ENCODE assay signal across 15 cellular contexts in the genomic region with DNA sequence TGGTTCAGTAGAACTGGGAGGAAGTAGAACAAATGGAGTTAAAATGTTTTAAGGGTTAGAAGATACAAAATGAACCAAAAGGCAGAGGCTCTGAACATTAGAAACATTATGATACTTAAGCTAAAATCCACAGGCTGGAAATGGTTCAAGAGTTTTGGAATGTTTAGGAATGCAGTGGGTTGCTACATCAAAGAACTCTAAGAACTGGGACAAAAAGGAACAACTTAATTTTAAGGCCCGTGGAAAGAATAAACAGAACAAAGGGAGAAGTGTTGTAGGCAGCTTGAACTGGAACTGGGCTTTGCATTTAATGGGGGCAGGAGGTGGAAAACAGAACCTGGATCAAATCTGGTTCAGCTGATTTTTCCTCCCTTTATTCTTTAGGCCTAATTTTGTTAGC. TPM values are rescaled to one million over a fixed set of nuclear protein-coding genes. Genes with fewer than 3 reads are reported as not detected.
A peak's percentile ranks its signal among the peaks of the same experiment; 100 is the strongest.
DNase-seq lines count a peak whose midpoint lies in the region; ATAC-seq, FAIRE-seq and TF ChIP-seq lines count a peak whose summit lies in the region.
"Had no signal": no experiment of that assay in that cellular context is flagged by ENCODE, and none has a peak within 500 bp of the region (broad histone marks: within the 10 kb centered on the region; RNA-seq: fewer than 3 reads in every experiment).

No MANE protein-coding gene starts in this region.

- H3K9ac ChIP-seq in astrocyte (ENCODE audit: low read length) (no peak overlapping the region), kidney (ENCODE audit: low read length in 2 of 2) (no peak overlapping the region)

- no peaks in the 10 kb centered on the region for H3K27me3 ChIP-seq in astrocyte (ENCODE audit: insufficient read depth, low read length)
- no peaks in the 10 kb centered on the region for H3K27me3 ChIP-seq in hepatocyte
- H3K27me3 ChIP-seq in upper lobe of left lung: no peaks in the 10 kb centered on the region

- no peaks in the 10 kb centered on the region for H3K9me2 ChIP-seq in hepatocyte (replicated peaks; ENCODE audit: insufficient read depth)

- no peak for TF ChIP-seq EP300 in upper lobe of left lung (IDR thresholded peaks at IDR 0.05)

- no peak for DNase-seq in activated T-cell treated with anti-CD3 and anti-CD28 coated beads, Interleukin-2, amount 50 U/mL, for 72 hours
- no peak for DNase-seq in activated T-cell treated with anti-CD3 and anti-CD28 coated beads, Interleukin-2, amount 50 U/mL, for 48 hours
- DNase-seq in astrocyte (ENCODE audit: low read depth) (peak; percentile 57), hepatocyte (ENCODE audit: low spot score) (no peak), upper lobe of left lung (no peak), GM20000 (ENCODE audit: low spot score) (no peak), kidney (no peak)
- DNase-seq: ACHN; central memory CD4-positive, alpha-beta T cell; DMS 273 treated with DMSO at 0.1 percent for 48 hours; hippocampal formation; NCI-H1417 had no signal

- H3K4me3 ChIP-seq in astrocyte (ENCODE audit: insufficient read depth, low read depth, low read length) (no peak overlapping the region), hepatocyte (no peak overlapping the region), upper lobe of left lung (no peak overlapping the region), kidney (ENCODE audit: low read length in 2 of 2) (no peak overlapping the region)

- H3K27ac Mint-ChIP-seq in activated T-cell treated with anti-CD3 and anti-CD28 coated beads, Interleukin-2, amount 50 U/mL, for 72 hours: peak overlapping the region; percentile 92
- no peak overlapping the region for H3K27ac Mint-ChIP-seq in astrocyte (ENCODE audit: unreplicated experiment)

- no peak for ATAC-seq in activated T-cell treated with anti-CD3 and anti-CD28 coated beads, Interleukin-2, amount 50 U/mL, for 72 hours (replicated peaks in 1 of 2)
- ATAC-seq in upper lobe of left lung (ENCODE audit: low FRiP score in 2 of 2) (no peak), HG03280 (IDR thresholded peaks at IDR 0.05; ENCODE audit: unreplicated experiment) (no peak)
- ATAC-seq: activated CD4-positive, CD25-positive, alpha-beta regulatory T cell treated with anti-CD3 and anti-CD28 coated beads, Interleukin-2, amount 50 U/mL, for 24 hours; left lobe of liver had no signal

- peaks cover 9 to 18% of the 10 kb centered on the region in 2 donors for H3K36me3 Mint-ChIP-seq in activated T-cell treated with anti-CD3 and anti-CD28 coated beads, Interleukin-2, amount 50 U/mL, for 72 hours (ENCODE audit: insufficient read depth in 2 of 2)
- peaks cover 19% of the 10 kb centered on the region for H3K36me3 Mint-ChIP-seq in astrocyte (ENCODE audit: low read depth, unreplicated experiment)

- 65% methylated on average over 1 of the region's 1 CpG for WGBS in hepatocyte (ENCODE audit: low lambda C conversion rate, missing lambda C conversion rate)
- WGBS in upper lobe of left lung, 2 donors: 40% methylated on average over 1 of the region's 1 CpG

- peaks cover 37% of the 10 kb centered on the region for H3K4me1 Mint-ChIP-seq in activated T-cell treated with anti-CD3 and anti-CD28 coated beads, Interleukin-2, amount 50 U/mL, for 72 hours (ENCODE audit: low read depth)
- H3K4me1 Mint-ChIP-seq in astrocyte (ENCODE audit: low read depth, unreplicated experiment): peaks cover 34% of the 10 kb centered on the region

- H4K20me1 ChIP-seq in astrocyte (ENCODE audit: insufficient read depth, low read length) (no peaks in the 10 kb centered on the region), hepatocyte (ENCODE audit: insufficient read depth, poor library complexity, severe bottlenecking) (no peaks in the 10 kb centered on the region)

- no peak for FAIRE-seq in astrocyte (lab: Jason Lieb, UNC)
- FAIRE-seq in kidney (lab: Jason Lieb, UNC): no peak

- TF ChIP-seq CTCF in astrocyte (IDR thresholded peaks at IDR 0.05; ENCODE audit: insufficient read depth, low read depth, low read length): no peak
- no peak for TF ChIP-seq CTCF in hepatocyte (IDR thresholded peaks at IDR 0.05; ENCODE audit: poor library complexity)
- no peak for TF ChIP-seq CTCF in upper lobe of left lung (IDR thresholded peaks at IDR 0.05)
- TF ChIP-seq CTCF in GM20000 (IDR thresholded peaks at IDR 0.05; ENCODE audit: extremely low read depth, missing control alignments): no peak
- no peak for TF ChIP-seq CTCF in kidney (IDR thresholded peaks at IDR 0.05; ENCODE audit: borderline replicate concordance, extremely low read depth, insufficient read depth)

- H2AFZ ChIP-seq in astrocyte (ENCODE audit: low read depth, low read length) (no peak overlapping the region), hepatocyte (no peak overlapping the region)

- H3K4me1 ChIP-seq in astrocyte (ENCODE audit: insufficient read depth, low read length) (peaks cover 11% of the 10 kb centered on the region), hepatocyte (ENCODE audit: insufficient read depth) (peaks cover 12% of the 10 kb centered on the region), upper lobe of left lung (peaks cover 7 to 39% (median 28%) of the 10 kb centered on the region in 4 donors), kidney (ENCODE audit: control insufficient read depth in 1 of 2, insufficient read depth in 1 of 2, low read depth in 1 of 2, low read length in 2 of 2) (peaks cover 8 to 12% of the 10 kb centered on the region in 2 donors)

- no peak for TF ChIP-seq POLR2A in upper lobe of left lung (IDR thresholded peaks at IDR 0.05)

- no peaks in the 10 kb centered on the region for H3K9me3 ChIP-seq in astrocyte (ENCODE audit: insufficient read depth, low read depth, low read length)
- H3K9me3 ChIP-seq in hepatocyte (ENCODE audit: low read depth): no peaks in the 10 kb centered on the region
- H3K9me3 ChIP-seq in upper lobe of left lung: no peaks in the 10 kb centered on the region
- no peaks in the 10 kb centered on the region for H3K9me3 ChIP-seq in kidney (ENCODE audit: control insufficient read depth in 1 of 2, low read length in 2 of 2)

- intact Hi-C loops in kidney (cut with DNase I): no loop called here

- H3K27me3 Mint-ChIP-seq in activated T-cell treated with anti-CD3 and anti-CD28 coated beads, Interleukin-2, amount 50 U/mL, for 72 hours (ENCODE audit: low read depth): no peaks in the 10 kb centered on the region
- H3K27me3 Mint-ChIP-seq in astrocyte (ENCODE audit: low read depth, unreplicated experiment): no peaks in the 10 kb centered on the region

- H3K36me3 ChIP-seq in astrocyte (ENCODE audit: insufficient read depth, low read length): peaks cover 31% of the 10 kb centered on the region
- H3K36me3 ChIP-seq in hepatocyte (replicated peaks; ENCODE audit: insufficient read depth, low read depth): no peaks in the 10 kb centered on the region
- H3K36me3 ChIP-seq in upper lobe of left lung: peaks cover 6 to 50% (median 18%) of the 10 kb centered on the region in 4 donors
- peaks cover 15 to 29% of the 10 kb centered on the region in 2 donors for H3K36me3 ChIP-seq in kidney (ENCODE audit: control insufficient read depth in 1 of 2, insufficient read depth in 2 of 2, low read length in 2 of 2)

- H3K4me3 Mint-ChIP-seq in activated T-cell treated with anti-CD3 and anti-CD28 coated beads, Interleukin-2, amount 50 U/mL, for 72 hours: peak overlapping the region in 1 of 2 donors; percentile 81
- no peak overlapping the region for H3K4me3 Mint-ChIP-seq in astrocyte (ENCODE audit: unreplicated experiment)

- H3K79me2 ChIP-seq in astrocyte (ENCODE audit: insufficient read depth, low read length) (peaks cover 9% of the 10 kb centered on the region), hepatocyte (peaks cover 11% of the 10 kb centered on the region)

- H3K4me2 ChIP-seq in astrocyte (ENCODE audit: low read length) (peak overlapping the region; percentile 14), hepatocyte (no peak overlapping the region)

- H3K27ac ChIP-seq in astrocyte (ENCODE audit: low read depth, low read length) (no peak overlapping the region), hepatocyte (peak overlapping the region; percentile 52), upper lobe of left lung (peak overlapping the region; percentile 21 to 54 (median 33)), kidney (ENCODE audit: low read depth in 2 of 2, low read length in 2 of 2) (no peak overlapping the region)

- H3K9me3 Mint-ChIP-seq in activated T-cell treated with anti-CD3 and anti-CD28 coated beads, Interleukin-2, amount 50 U/mL, for 72 hours: no peaks in the 10 kb centered on the region
- H3K9me3 Mint-ChIP-seq in astrocyte (ENCODE audit: unreplicated experiment): no peaks in the 10 kb centered on the region

RNA-seq across cellular contexts. Expression of a gene that starts 3.5 kb away (rescaled TPM):
- total RNA-seq in activated T-cell treated with anti-CD3 and anti-CD28 coated beads, Interleukin-2, amount 50 U/mL, for 72 hours: 1 to 10 TPM; 3.5 to 5.1 TPM
- 8.5 and 8.8 TPM in 2 replicates for total RNA-seq in astrocyte
- 5.9 and 9.9 TPM in 2 replicates for total RNA-seq in hepatocyte
- 2.4 and 3.9 TPM in 2 replicates for polyA plus RNA-seq in hepatocyte
- total RNA-seq in upper lobe of left lung: 10 to 100 TPM in 4 of 6 donors, 1 to 10 TPM in 2; 8.7 to 31.4 (median 10.4) TPM
- 6.6 TPM for total RNA-seq in kidney
- polyA plus RNA-seq in kidney (ENCODE audit: insufficient read depth, low read depth, low replicate concordance): 2.4 TPM

RNA-seq across cellular contexts. Expression of a gene that starts 16.6 kb away (rescaled TPM):
- total RNA-seq in activated T-cell treated with anti-CD3 and anti-CD28 coated beads, Interleukin-2, amount 50 U/mL, for 72 hours: 100 to 1,000 TPM; 107 to 124 TPM
- total RNA-seq in astrocyte: 106 and 119 TPM in 2 replicates
- 117 and 118 TPM in 2 replicates for total RNA-seq in hepatocyte
- polyA plus RNA-seq in hepatocyte: 213 and 217 TPM in 2 replicates
- total RNA-seq in upper lobe of left lung: 10 to 100 TPM; 14.7 to 58.9 (median 42.8) TPM
- 60.5 TPM for total RNA-seq in kidney
- 202 TPM for polyA plus RNA-seq in kidney (ENCODE audit: insufficient read depth, low read depth, low replicate concordance)

RNA-seq across cellular contexts. Expression of a gene that starts 16.8 kb away (rescaled TPM):
- total RNA-seq in activated T-cell treated with anti-CD3 and anti-CD28 coated beads, Interleukin-2, amount 50 U/mL, for 72 hours: 10 to 100 TPM; 64.5 to 66.6 TPM
- 64.4 and 71.2 TPM in 2 replicates for total RNA-seq in astrocyte
- total RNA-seq in hepatocyte: 67.4 and 70.0 TPM in 2 replicates
- polyA plus RNA-seq in hepatocyte: 59.9 and 69.2 TPM in 2 replicates
- 10 to 100 TPM; 21.0 to 63.9 (median 42.3) TPM for total RNA-seq in upper lobe of left lung
- total RNA-seq in kidney: 45.8 TPM
- polyA plus RNA-seq in kidney (ENCODE audit: insufficient read depth, low read depth, low replicate concordance): 101 TPM

Comparison
In these comparisons a context has a peak if more than half of its experiments do, and no peak if none do; other contexts are left out.
1. H3K27ac ChIP-seq: peak in hepatocyte (single experiment) and upper lobe of left lung (4 of 4); none in astrocyte (single experiment) and kidney (0 of 2).